8 cellular contexts compared by ENCODE assay signal in the genomic region with DNA sequence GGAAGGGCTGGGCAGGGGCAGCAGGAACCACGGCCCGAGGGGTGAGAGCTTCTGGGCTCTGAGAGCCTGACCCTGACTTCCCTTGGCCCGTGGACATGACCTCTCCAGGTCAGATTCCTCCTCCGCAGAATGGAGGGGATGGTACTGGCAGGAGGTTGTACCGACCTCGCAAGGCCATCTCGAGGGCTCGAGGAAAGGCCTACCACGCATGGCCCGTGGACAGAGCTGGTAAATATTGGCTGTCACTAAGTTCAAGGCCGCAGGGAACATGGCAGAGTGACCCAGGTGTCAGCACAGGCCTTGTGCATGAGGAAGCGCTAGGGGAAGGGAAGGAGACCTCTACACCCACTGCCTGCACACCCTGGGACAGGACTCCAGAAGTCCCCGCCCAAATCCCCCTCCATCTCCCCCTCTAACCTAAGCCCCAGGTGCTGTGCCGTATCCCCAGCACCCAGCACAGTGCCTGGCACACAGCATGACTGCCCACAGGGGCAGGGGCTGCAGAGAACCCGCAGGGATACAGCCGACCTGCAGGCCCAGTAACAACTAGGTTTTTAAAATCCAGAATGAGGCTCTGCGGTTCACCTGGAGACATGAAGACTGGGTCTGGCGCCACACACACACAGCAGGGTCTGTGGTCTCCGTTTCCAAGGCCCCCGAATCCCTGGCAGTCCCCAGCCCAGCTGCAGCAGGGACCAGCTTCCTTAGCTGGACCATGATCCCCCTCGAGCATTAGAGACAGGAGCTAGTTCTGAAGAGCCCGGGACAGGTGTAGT. TPM values are rescaled to one million over a fixed set of nuclear protein-coding genes. Genes with fewer than 3 reads are reported as not detected.
A peak's percentile ranks its signal among the peaks of the same experiment; 100 is the strongest.
DNase-seq lines count a peak whose midpoint lies in the region; ATAC-seq and TF ChIP-seq lines count a peak whose summit lies in the region.

No MANE protein-coding gene starts in this region.

- POLR2A ChIA-PET in activated CD8-positive, alpha-beta T cell treated with anti-CD3 and anti-CD28 coated beads for 36 hours (lab: Charles Lee), result interaction anchor here (0.7 to 3.2 kb wide), 15 partner anchors 10 to 255 kb away, joined by 3 to 15 read pairs (median 4); no protein-coding TSS in a partner anchor

- H3K9me3 ChIP-seq in HUES6 (ENCODE audit: control insufficient read depth, insufficient read depth, low read depth, low read length) (no peaks in the 10 kb centered on the region), iPS-15b (ENCODE audit: control insufficient read depth, insufficient read depth, low read length) (peaks cover 3% of the 10 kb centered on the region), smooth muscle cell (replicated peaks; ENCODE audit: low read depth) (no peaks in the 10 kb centered on the region)

- H3K27ac Mint-ChIP-seq in activated CD8-positive, alpha-beta T cell treated with anti-CD3 and anti-CD28 coated beads for 36 hours, result peak overlapping the region; percentile 83

- 83% methylated on average over 21 of the region's 22 CpGs for WGBS in smooth muscle cell (ENCODE audit: low lambda C conversion rate)

- H3K4me3 ChIP-seq in HUES6 (ENCODE audit: low read depth, low read length) (peak overlapping the region; percentile 38), iPS-15b (ENCODE audit: low read depth, low read length) (peak overlapping the region; percentile 13), smooth muscle cell (no peak overlapping the region)

- H3K36me3 Mint-ChIP-seq in activated CD8-positive, alpha-beta T cell treated with anti-CD3 and anti-CD28 coated beads for 36 hours (ENCODE audit: low read depth), result peaks cover 3% of the 10 kb centered on the region

- H4K20me1 ChIP-seq in smooth muscle cell (ENCODE audit: low read depth), result no peaks in the 10 kb centered on the region

- DNase-seq in activated CD8-positive, alpha-beta T cell treated with anti-CD3 and anti-CD28 coated beads for 36 hours, result no peak
- DNase-seq in smooth muscle cell (lab: John Stamatoyannopoulos, UW; ENCODE audit: unreplicated experiment) (no peak), LoVo (ENCODE audit: low spot score) (no peak), NK-92 (lab: John Stamatoyannopoulos, UW; ENCODE audit: unreplicated experiment) (no peak), SW 1271 (lab: John Stamatoyannopoulos, UW) (no peak)

- H3K4me1 Mint-ChIP-seq in activated CD8-positive, alpha-beta T cell treated with anti-CD3 and anti-CD28 coated beads for 36 hours (ENCODE audit: low read depth), result peaks cover 32% of the 10 kb centered on the region

- peak overlapping the region; percentile 90 for H2AFZ ChIP-seq in smooth muscle cell (ENCODE audit: low read depth)

- no peaks in the 10 kb centered on the region for H3K79me2 ChIP-seq in smooth muscle cell (ENCODE audit: low read depth)

- H3K27me3 ChIP-seq in HUES6 (ENCODE audit: control insufficient read depth, insufficient read depth, low read length) (peaks cover 26% of the 10 kb centered on the region), iPS-15b (ENCODE audit: control insufficient read depth, insufficient read depth, low read length) (peaks cover 34% of the 10 kb centered on the region), smooth muscle cell (ENCODE audit: low read depth) (no peaks in the 10 kb centered on the region)

- no peak overlapping the region; the same call in 1 of the 2 replicates for H3K27ac ChIP-seq in HUES6 (ENCODE audit: low read depth, low read length)
- H3K27ac ChIP-seq in smooth muscle cell (ENCODE audit: low read depth), result no peak overlapping the region

- H3K27me3 Mint-ChIP-seq in activated CD8-positive, alpha-beta T cell treated with anti-CD3 and anti-CD28 coated beads for 36 hours, result no peaks in the 10 kb centered on the region

- H3K4me1 ChIP-seq in HUES6 (ENCODE audit: control insufficient read depth, insufficient read depth, low read length), result peaks cover 55% of the 10 kb centered on the region
- peaks cover 2% of the 10 kb centered on the region for H3K4me1 ChIP-seq in iPS-15b (ENCODE audit: control insufficient read depth, insufficient read depth, low read length)
- H3K4me1 ChIP-seq in smooth muscle cell (ENCODE audit: low read depth), result no peaks in the 10 kb centered on the region

- intact Hi-C loops in activated CD8-positive, alpha-beta T cell treated with anti-CD3 and anti-CD28 coated beads for 36 hours (cut with micrococcal nuclease), result loop anchor here (2.0 kb wide), 2 partner anchors 56 to 240 kb away; no protein-coding TSS in a partner anchor

- H3K9ac ChIP-seq in HUES6 (ENCODE audit: low read length) (peak overlapping the region; percentile 54), iPS-15b (ENCODE audit: low read depth, low read length) (no peak overlapping the region), smooth muscle cell (ENCODE audit: low read depth) (no peak overlapping the region)

- no peaks in the 10 kb centered on the region for H3K9me3 Mint-ChIP-seq in activated CD8-positive, alpha-beta T cell treated with anti-CD3 and anti-CD28 coated beads for 36 hours

- H3K4me2 ChIP-seq in smooth muscle cell, result no peak overlapping the region

- no peaks in the 10 kb centered on the region for H3F3A ChIP-seq in smooth muscle cell (ENCODE audit: low read depth)

- peak overlapping the region; percentile 32 for H3K4me3 Mint-ChIP-seq in activated CD8-positive, alpha-beta T cell treated with anti-CD3 and anti-CD28 coated beads for 36 hours

- no peak for TF ChIP-seq CTCF in activated CD8-positive, alpha-beta T cell treated with anti-CD3 and anti-CD28 coated beads for 36 hours (IDR thresholded peaks at IDR 0.05)
- no peak for TF ChIP-seq CTCF in smooth muscle cell (IDR thresholded peaks at IDR 0.05; ENCODE audit: borderline replicate concordance, insufficient read depth, poor library complexity, severe bottlenecking)

- ATAC-seq in activated CD8-positive, alpha-beta T cell treated with anti-CD3 and anti-CD28 coated beads for 36 hours, result no peak
- no peak for ATAC-seq in HG02642 (IDR thresholded peaks at IDR 0.05; ENCODE audit: poor library complexity, unreplicated experiment)

- no peaks in the 10 kb centered on the region for H3K36me3 ChIP-seq in HUES6 (ENCODE audit: control insufficient read depth, insufficient read depth, low read length)
- H3K36me3 ChIP-seq in iPS-15b (ENCODE audit: control insufficient read depth, insufficient read depth, low read length), result no peaks in the 10 kb centered on the region
- H3K36me3 ChIP-seq in smooth muscle cell (ENCODE audit: low read depth), result no peaks in the 10 kb centered on the region

- CTCF ChIA-PET in activated CD8-positive, alpha-beta T cell treated with anti-CD3 and anti-CD28 coated beads for 36 hours (lab: Charles Lee), result interaction anchor here (0.8 to 3.9 kb wide), 40 partner anchors 8 to 389 kb away, joined by 3 to 55 read pairs (median 4); no protein-coding TSS in a partner anchor

RNA-seq across cellular contexts. Expression of a gene that starts 54.8 kb away (rescaled TPM):
- 100 to 1,000 TPM; 238 to 242 TPM for total RNA-seq in activated CD8-positive, alpha-beta T cell treated with anti-CD3 and anti-CD28 coated beads for 36 hours
- 92.7 and 118 TPM in 2 replicates for total RNA-seq in smooth muscle cell
- polyA plus RNA-seq in smooth muscle cell, result 63.6 and 65.6 TPM in 2 replicates
